ENCODE assay signal across 9 cellular contexts in the genomic region with DNA sequence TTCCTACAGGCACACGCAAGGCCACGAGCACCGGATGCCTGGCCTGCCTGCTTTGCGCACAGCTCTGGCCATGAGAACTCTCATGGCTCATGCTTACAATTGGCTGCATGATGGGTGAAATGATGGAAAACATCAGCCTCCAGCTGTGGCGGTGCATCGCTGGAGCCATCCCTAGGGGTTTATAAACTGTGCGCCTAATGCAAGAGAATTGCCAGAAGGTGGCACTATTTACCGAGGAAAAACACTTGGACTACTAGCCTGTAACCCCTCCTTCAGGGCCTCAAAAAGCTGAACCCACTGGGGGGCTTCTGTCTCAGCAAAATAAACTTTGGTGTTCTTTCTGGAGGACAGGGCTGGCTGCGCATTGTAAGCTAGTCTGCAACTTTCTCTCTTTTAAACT. TPM values are rescaled to one million over a fixed set of nuclear protein-coding genes. Genes with fewer than 3 reads are reported as not detected.
A peak's percentile ranks its signal among the peaks of the same experiment; 100 is the strongest.
DNase-seq lines count a peak whose midpoint lies in the region; ATAC-seq and TF ChIP-seq lines count a peak whose summit lies in the region.
"Had no signal": no experiment of that assay in that cellular context is flagged by ENCODE, and none has a peak within 500 bp of the region (broad histone marks: within the 10 kb centered on the region; RNA-seq: fewer than 3 reads in every experiment).

No MANE protein-coding gene starts in this region.

- CTCF ChIA-PET in PC-9 (lab: Charles Lee): no interaction called here

- DNase-seq in heart left ventricle: peak in 2 of 5 donors; percentile 15 to 16
- DNase-seq in right atrium auricular region (ENCODE audit: low spot score): no peak
- no peak for DNase-seq in PC-9
- DNase-seq in foreskin fibroblast: peak; percentile 6 to 53
- no peak for DNase-seq in COLO829 (ENCODE audit: low spot score)
- DNase-seq in foreskin melanocyte: no peak
- DNase-seq: occipital lobe had no signal

- H3K27ac ChIP-seq in heart left ventricle (no peak overlapping the region), right atrium auricular region (no peak overlapping the region), PC-9 (no peak overlapping the region)

- TF ChIP-seq CTCF in heart left ventricle (IDR thresholded peaks at IDR 0.05) (peak in 11 of 12 donors; percentile 11 to 54 (median 37)), right atrium auricular region (IDR thresholded peaks at IDR 0.05) (peak in 1 of 2 donors; percentile 36), PC-9 (conservative IDR thresholded peaks at IDR 0.05) (peak; percentile 54), foreskin fibroblast (IDR thresholded peaks at IDR 0.05; ENCODE audit: low read depth, low read length) (peak; percentile 20)

- H4K20me1 ChIP-seq in PC-9 (ENCODE audit: insufficient read depth): no peaks in the 10 kb centered on the region

- WGBS in heart left ventricle, 4 donors: 40 to 63% (median 57%) methylated on average over 6 to 9 of the region's 9 CpGs

- TF ChIP-seq POLR2A in heart left ventricle (IDR thresholded peaks at IDR 0.05): no peak

- no peaks in the 10 kb centered on the region for H3K9me3 ChIP-seq in heart left ventricle
- no peaks in the 10 kb centered on the region for H3K9me3 ChIP-seq in right atrium auricular region
- H3K9me3 ChIP-seq in PC-9 (ENCODE audit: insufficient read depth, low read depth): no peaks in the 10 kb centered on the region

- no peaks in the 10 kb centered on the region for H3F3A ChIP-seq in PC-9 (ENCODE audit: insufficient read depth, low read depth)

- H3K4me2 ChIP-seq in PC-9: no peak overlapping the region

- H3K9me2 ChIP-seq in PC-9 (ENCODE audit: insufficient read depth): no peaks in the 10 kb centered on the region

- H3K36me3 ChIP-seq in heart left ventricle: peaks cover 0 to 43% (median 8%) of the 10 kb centered on the region in 9 donors
- H3K36me3 ChIP-seq in right atrium auricular region: peaks cover 10% of the 10 kb centered on the region
- H3K36me3 ChIP-seq in PC-9 (ENCODE audit: low read depth): no peaks in the 10 kb centered on the region

- H3K79me2 ChIP-seq in PC-9 (ENCODE audit: low read depth): no peaks in the 10 kb centered on the region

- intact Hi-C loops in heart left ventricle (cut with DNase I) (loop anchor here in 6 of 10 donors (2.0 to 10.0 kb wide), 3 partner anchors 400 to 403 kb away; no protein-coding TSS in a partner anchor), PC-9 (cut with micrococcal nuclease; ENCODE audit: unreplicated experiment) (loop anchor here (10.0 kb wide), 1 partner anchor 83 kb away; no protein-coding TSS in a partner anchor)

- no peaks in the 10 kb centered on the region for H3K27me3 ChIP-seq in heart left ventricle
- no peaks in the 10 kb centered on the region for H3K27me3 ChIP-seq in right atrium auricular region
- no peaks in the 10 kb centered on the region for H3K27me3 ChIP-seq in PC-9 (ENCODE audit: insufficient read depth, low read depth)

- POLR2A ChIA-PET in PC-9 (lab: Charles Lee; ENCODE audit: unreplicated experiment): no interaction called here

- ATAC-seq in heart left ventricle: peak in 3 of 4 donors; percentile 44 to 53 (median 47)
- no peak for ATAC-seq in HG02759 (IDR thresholded peaks at IDR 0.05; ENCODE audit: unreplicated experiment)
- ATAC-seq in HG03196 (IDR thresholded peaks at IDR 0.05; ENCODE audit: unreplicated experiment): no peak

- H3K4me3 ChIP-seq in heart left ventricle (no peak overlapping the region), right atrium auricular region (no peak overlapping the region), PC-9 (no peak overlapping the region), foreskin fibroblast (ENCODE audit: low read depth in 1 of 2, low read length in 2 of 2) (no peak overlapping the region)

- no peak overlapping the region for H2AFZ ChIP-seq in PC-9

- no peaks in the 10 kb centered on the region for H3K4me1 ChIP-seq in heart left ventricle
- H3K4me1 ChIP-seq in right atrium auricular region: no peaks in the 10 kb centered on the region
- H3K4me1 ChIP-seq in PC-9 (replicated peaks; ENCODE audit: insufficient read depth): no peaks in the 10 kb centered on the region

- no TSS peak for BruUV-seq in PC-9 (replicated peaks; lab: Mats Ljungman, UMichigan)

RNA-seq across cellular contexts. Expression of a gene that starts 51.9 kb away (rescaled TPM):
- total RNA-seq in heart left ventricle (10 to 100 TPM; 17.1 to 45.7 (median 26.9) TPM), right atrium auricular region (10 to 100 TPM; 13.5 to 28.7 TPM), PC-9 (2021) (34.4 and 41.0 TPM in 2 replicates)
- 10 to 100 TPM; 13.8 to 27.5 TPM for polyA plus RNA-seq in heart left ventricle

Comparison
In these comparisons a context has a peak if more than half of its experiments do, and no peak if none do; other contexts are left out.
1. ATAC-seq: peak in heart left ventricle (3 of 4); none in HG02759 (single experiment) and HG03196 (single experiment).
2. DNase-seq: peak in foreskin fibroblast (2 of 2); none in right atrium auricular region (single experiment), PC-9 (0 of 2), COLO829 (single experiment) and foreskin melanocyte (single experiment).